In genomic region chr14:100734031-100734990, GRCh38 we compare ENCODE assay signal across 23 cellular contexts. TPM values are rescaled to one million over a fixed set of nuclear protein-coding genes. Genes with fewer than 3 reads are reported as not detected.
DNase-seq lines count a peak whose midpoint lies in the region; ATAC-seq, FAIRE-seq and TF ChIP-seq lines count a peak whose summit lies in the region.
"Had no signal": no experiment of that assay in that cellular context is flagged by ENCODE, and none has a peak within 500 bp of the region (broad histone marks: within the 10 kb centered on the region; RNA-seq: fewer than 3 reads in every experiment).

No MANE protein-coding gene starts in this region.

- no peak overlapping the region for H2AFZ ChIP-seq in H1 (ENCODE audit: low read length)
- H2AFZ ChIP-seq in osteoblast (ENCODE audit: low read length), result no peak overlapping the region

- CTCF ChIA-PET in H1 (lab: Charles Lee; ENCODE audit: partially characterized antibody), result interaction anchor here (0.7 to 2.2 kb wide), 5 partner anchors 18 to 167 kb away, joined by 3 to 7 read pairs (median 3); no protein-coding TSS in a partner anchor
- CTCF ChIA-PET in MCF 10A (lab: Yijun Ruan, JAX), result interaction anchor here (0.6 kb wide), 2 partner anchors 18 to 366 kb away, joined by 4 to 5 read pairs; no protein-coding TSS in a partner anchor

- DNase-seq in natural killer cell treated with Interleukin-12 subunit alpha and Interleukin-12 subunit beta and Interleukin-15 and Interleukin-18, amount 100 ng/mL, for 72 hours (ENCODE audit: low spot score), result peak; percentile 47
- DNase-seq in natural killer cell, result no peak
- no peak for DNase-seq in H1 (ENCODE audit: low read depth in 1 of 2, low spot score in 2 of 2)
- DNase-seq in osteoblast (ENCODE audit: insufficient read length, low spot score, missing footprints), result peak; percentile 75
- no peak for DNase-seq in MCF 10A (ENCODE audit: unreplicated experiment)
- DNase-seq: ACHN, AML-193, EL, MV-4-11, NCI-H1436, NCI-H2029, NCI-H2171, NCI-H446 treated with DMSO at 0.1 percent for 48 hours, OCI-M1 had no signal

- no peak overlapping the region for H3K4me3 Mint-ChIP-seq in natural killer cell treated with Interleukin-12 subunit alpha and Interleukin-12 subunit beta and Interleukin-15 and Interleukin-18, amount 100 ng/mL, for 72 hours
- H3K4me3 Mint-ChIP-seq in natural killer cell (no peak overlapping the region), MCF 10A (ENCODE audit: unreplicated experiment) (no peak overlapping the region)

- H4K91ac ChIP-seq in H1 (replicated peaks; ENCODE audit: insufficient read length, low read length), result no peak overlapping the region

- H3K4me1 ChIP-seq in H1 (replicated peaks in 1 of 4; ENCODE audit: control insufficient read depth in 3 of 4, insufficient read depth in 4 of 4, low read length in 3 of 4) (peaks cover 0 to 11% (median 4%) of the 10 kb centered on the region in 4 experiments; a peak in 4 of 7 replicates), osteoblast (ENCODE audit: insufficient read depth, low read length) (no peaks in the 10 kb centered on the region)
- H3K4me1 ChIP-seq: Caco-2 had no signal

- H3K36me3 Mint-ChIP-seq in natural killer cell treated with Interleukin-12 subunit alpha and Interleukin-12 subunit beta and Interleukin-15 and Interleukin-18, amount 100 ng/mL, for 72 hours, result no peaks in the 10 kb centered on the region
- H3K36me3 Mint-ChIP-seq in natural killer cell (no peaks in the 10 kb centered on the region), MCF 10A (ENCODE audit: insufficient read depth, unreplicated experiment) (no peaks in the 10 kb centered on the region)

- H2BK12ac ChIP-seq in H1 (ENCODE audit: low read depth, low read length), result no peak overlapping the region

- no peak overlapping the region for H4K5ac ChIP-seq in H1 (ENCODE audit: insufficient read length, low read depth, low read length)

- no peak overlapping the region for H3K4me2 ChIP-seq in H1 (ENCODE audit: insufficient read depth in 1 of 2, low read depth in 2 of 2, low read length in 2 of 2)
- no peak overlapping the region for H3K4me2 ChIP-seq in osteoblast (ENCODE audit: insufficient read depth, low read length)

- H2BK5ac ChIP-seq in H1 (ENCODE audit: low read depth, low read length), result no peak overlapping the region

- no peak for TF ChIP-seq POLR2A in H1 (IDR thresholded peaks at IDR 0.05; ENCODE audit: control extremely low read depth in 1 of 2, low read depth in 2 of 2, low read length in 2 of 2)

- intact Hi-C loops in natural killer cell (cut with micrococcal nuclease), result no loop called here
- intact Hi-C loops in MCF 10A (cut with micrococcal nuclease), result no loop called here

- TF ChIP-seq EP300 in H1 (IDR thresholded peaks at IDR 0.05; ENCODE audit: borderline replicate concordance in 1 of 2, low read depth in 2 of 2, low read length in 2 of 2), result no peak

- ATAC-seq in natural killer cell treated with Interleukin-12 subunit alpha and Interleukin-12 subunit beta and Interleukin-15 and Interleukin-18, amount 100 ng/mL, for 72 hours, result no peak
- ATAC-seq in natural killer cell (no peak), GM21381 (IDR thresholded peaks at IDR 0.05; ENCODE audit: unreplicated experiment) (no peak), HG02798 (IDR thresholded peaks at IDR 0.05; ENCODE audit: poor library complexity, unreplicated experiment) (no peak), GM19324 (IDR thresholded peaks at IDR 0.05; ENCODE audit: low FRiP score, unreplicated experiment) (no peak)
- ATAC-seq: HCT116 had no signal

- no peak overlapping the region for H3K9ac ChIP-seq in H1 (replicated peaks in 1 of 4; ENCODE audit: extremely low read depth in 1 of 4, low read depth in 3 of 4, low read length in 3 of 4)

- FAIRE-seq in H1 (lab: Jason Lieb, UNC), result no peak
- FAIRE-seq: GM19239, HTR-8/SVneo had no signal

- H3K79me1 ChIP-seq in H1 (ENCODE audit: low read depth, low read length), result no peaks in the 10 kb centered on the region

- peak overlapping the region; percentile 60; the same call in 1 of the 2 replicates for H4K8ac ChIP-seq in H1 (ENCODE audit: extremely low read depth, insufficient read depth, low read length)

- H3K27ac ChIP-seq in H1 (ENCODE audit: low read depth, low read length) (no peak overlapping the region), osteoblast (ENCODE audit: low read depth, low read length) (no peak overlapping the region)
- H3K27ac ChIP-seq: HL-60 had no signal

- H3K27ac Mint-ChIP-seq in natural killer cell treated with Interleukin-12 subunit alpha and Interleukin-12 subunit beta and Interleukin-15 and Interleukin-18, amount 100 ng/mL, for 72 hours, result no peak overlapping the region
- H3K27ac Mint-ChIP-seq in natural killer cell (no peak overlapping the region), MCF 10A (ENCODE audit: low read depth, unreplicated experiment) (no peak overlapping the region)

- H3K27me3 ChIP-seq in H1 (replicated peaks in 1 of 4; ENCODE audit: control insufficient read depth in 3 of 4, extremely low read depth in 1 of 4, insufficient read depth in 3 of 4, low read length in 3 of 4) (peaks cover 0 to 11% (median 8%) of the 10 kb centered on the region in 4 experiments; a peak in 5 of 7 replicates), osteoblast (ENCODE audit: insufficient read depth, low read length) (peaks cover 26% of the 10 kb centered on the region)

- H2AK5ac ChIP-seq in H1 (ENCODE audit: low read depth, low read length), result no peak overlapping the region

- TF ChIP-seq RAD21 in H1 (IDR thresholded peaks at IDR 0.05 in 1 of 2, conservative IDR thresholded peaks at IDR 0.05 in 1 of 2; ENCODE audit: low read depth in 2 of 2, low read length in 2 of 2), result peak in 1 of 2 experiments; percentile 12; a peak in 1 of 4 replicates

- peaks cover 4 to 8% of the 10 kb centered on the region in 2 donors for H3K27me3 Mint-ChIP-seq in natural killer cell treated with Interleukin-12 subunit alpha and Interleukin-12 subunit beta and Interleukin-15 and Interleukin-18, amount 100 ng/mL, for 72 hours
- H3K27me3 Mint-ChIP-seq in natural killer cell (ENCODE audit: low read depth in 2 of 2), result peaks cover 2 to 6% of the 10 kb centered on the region in 2 donors
- peaks cover 32% of the 10 kb centered on the region for H3K27me3 Mint-ChIP-seq in MCF 10A (ENCODE audit: insufficient read depth, unreplicated experiment)

- H3K79me2 ChIP-seq in H1 (ENCODE audit: control insufficient read depth in 1 of 2, insufficient read depth in 2 of 2, low read length in 2 of 2) (no peaks in the 10 kb centered on the region), osteoblast (ENCODE audit: insufficient read depth, low read length) (no peaks in the 10 kb centered on the region)

- H3K4ac ChIP-seq in H1 (replicated peaks; ENCODE audit: insufficient read length, low read depth, low read length), result no peak overlapping the region

- H2BK15ac ChIP-seq in H1 (ENCODE audit: low read length), result no peak overlapping the region

- POLR2A ChIA-PET in H1 (lab: Charles Lee; ENCODE audit: partially characterized antibody), result no interaction called here
- POLR2A ChIA-PET in MCF 10A (lab: Yijun Ruan, JAX), result interaction anchor here (0.6 kb wide), 1 partner anchor 144 kb away, joined by 3 read pairs; no protein-coding TSS in a partner anchor

- no peak overlapping the region for H2BK20ac ChIP-seq in H1 (ENCODE audit: low read length)

- no peak overlapping the region for H3K23ac ChIP-seq in H1 (ENCODE audit: insufficient read length)

- H3K23me2 ChIP-seq in H1 (ENCODE audit: low read depth, low read length), result no peaks in the 10 kb centered on the region

- H3K9me3 ChIP-seq in H1 (ENCODE audit: insufficient read depth in 2 of 2, low read depth in 1 of 2, low read length in 1 of 2) (no peaks in the 10 kb centered on the region), osteoblast (ENCODE audit: low read depth, low read length) (no peaks in the 10 kb centered on the region)
- H3K9me3 ChIP-seq: Caco-2 had no signal

- TF ChIP-seq CTCF in natural killer cell (IDR thresholded peaks at IDR 0.05) (no peak), H1 (IDR thresholded peaks at IDR 0.05; ENCODE audit: control extremely low read depth in 1 of 3, insufficient read depth in 1 of 3, low read depth in 1 of 3, low read length in 3 of 3) (no peak), osteoblast (IDR thresholded peaks at IDR 0.05; ENCODE audit: extremely low read depth, low read depth, low read length) (no peak), MCF 10A (IDR thresholded peaks at IDR 0.05; ENCODE audit: unreplicated experiment) (no peak)

- 87% methylated on average over 40 of the region's 52 CpGs; no CpG with 5 or more reads in 1 of the 2 experiments for WGBS in H1 (ENCODE audit: extremely low coverage in 1 of 2, insufficient coverage in 1 of 2, insufficient read length in 1 of 2, insufficient replicate concordance in 2 of 2, low coverage in 1 of 2, low lambda C conversion rate in 2 of 2, missing lambda C conversion rate in 1 of 2), 2 experiments

- H4K20me1 ChIP-seq in H1 (replicated peaks in 1 of 2; ENCODE audit: control insufficient read depth in 1 of 2, insufficient read depth in 2 of 2, low read length in 2 of 2) (no peaks in the 10 kb centered on the region), osteoblast (ENCODE audit: insufficient read depth, low read length) (no peaks in the 10 kb centered on the region)

- no peak overlapping the region for H3K14ac ChIP-seq in H1 (ENCODE audit: insufficient read length)

- no peak overlapping the region for H3K56ac ChIP-seq in H1 (replicated peaks; ENCODE audit: insufficient read length, low read depth, low read length)

- H3K4me3 ChIP-seq in H1 (ENCODE audit: extremely low read depth in 1 of 4, insufficient read depth in 2 of 4, low read depth in 3 of 4, low read length in 4 of 4) (no peak overlapping the region), osteoblast (ENCODE audit: insufficient read depth, low read length) (no peak overlapping the region)

- H3K9me3 Mint-ChIP-seq in natural killer cell treated with Interleukin-12 subunit alpha and Interleukin-12 subunit beta and Interleukin-15 and Interleukin-18, amount 100 ng/mL, for 72 hours, result no peaks in the 10 kb centered on the region
- H3K9me3 Mint-ChIP-seq in natural killer cell (no peaks in the 10 kb centered on the region), MCF 10A (ENCODE audit: unreplicated experiment) (no peaks in the 10 kb centered on the region)

- no TSS peak for BruUV-seq in MCF 10A (replicated peaks; lab: Mats Ljungman, UMichigan)

- no peaks in the 10 kb centered on the region for H3K4me1 Mint-ChIP-seq in natural killer cell treated with Interleukin-12 subunit alpha and Interleukin-12 subunit beta and Interleukin-15 and Interleukin-18, amount 100 ng/mL, for 72 hours (ENCODE audit: low read depth in 2 of 2)
- H3K4me1 Mint-ChIP-seq in natural killer cell (no peaks in the 10 kb centered on the region), MCF 10A (ENCODE audit: insufficient read depth, unreplicated experiment) (no peaks in the 10 kb centered on the region)

- no peak overlapping the region for H3K18ac ChIP-seq in H1 (ENCODE audit: extremely low read depth, low read length)

- H3K36me3 ChIP-seq in H1 (ENCODE audit: control insufficient read depth in 2 of 4, insufficient read depth in 4 of 4, low read length in 3 of 4) (no peaks in the 10 kb centered on the region), osteoblast (ENCODE audit: insufficient read depth, low read length) (no peaks in the 10 kb centered on the region)

- no peak overlapping the region for H2BK120ac ChIP-seq in H1 (replicated peaks; ENCODE audit: low read depth, low read length)

RNA-seq across cellular contexts. Expression of gene DLK1, which starts 7.6 kb away (rescaled TPM):
- not detected for total RNA-seq in natural killer cell treated with Interleukin-12 subunit alpha and Interleukin-12 subunit beta and Interleukin-15 and Interleukin-18, amount 100 ng/mL, for 72 hours
- total RNA-seq in natural killer cell (not detected), osteoblast (not detected in 2 replicates), MCF 10A (2022) (not detected in 2 replicates)
- total RNA-seq in H1 (2021; fragmentation: NEBNext Ultra II Directional; extraction: Animal tissue kit (Norgen Biotek cat#: 25700)), result 0.42 and 1.3 TPM in 2 replicates
- polyA plus RNA-seq in H1 (2011; rRNA removed), result 2.4 and 7.1 TPM in 2 replicates
- 2.2 TPM for polyA plus RNA-seq in H1 (2011; cell fraction: cytosol; rRNA removed)
- polyA plus RNA-seq in H1 (2011; cell fraction: nucleus; rRNA removed), result 5.4 TPM
- 2.2 to 3.6 TPM (median 3.3 TPM) in 4 replicates for polyA plus RNA-seq in H1 (2012, experiment 1 of 2)
- 3.7 TPM for polyA plus RNA-seq in H1 (2012, experiment 2 of 2)
- polyA plus RNA-seq in H1 (2013, experiment 1 of 2), result 0.93 TPM
- polyA plus RNA-seq in H1 (2013, experiment 2 of 2), result 0.98 TPM
- 0.51 and 1.1 TPM in 2 replicates for polyA minus RNA-seq in H1 (2011; rRNA and poly(A)+ RNA removed)
- polyA minus RNA-seq in H1 (2011; cell fraction: cytosol; rRNA and poly(A)+ RNA removed), result 2.1 TPM
- polyA minus RNA-seq in H1 (2011; cell fraction: nucleus; rRNA and poly(A)+ RNA removed), result 0.80 TPM
- total RNA-seq: Caco-2, RPMI7951 had no signal

Comparison
In these comparisons a context has a peak if more than half of its experiments do, and no peak if none do; other contexts are left out.
1. DNase-seq: peak in natural killer cell treated with Interleukin-12 subunit alpha and Interleukin-12 subunit beta and Interleukin-15 and Interleukin-18, amount 100 ng/mL, for 72 hours (single experiment) and osteoblast (single experiment); none in natural killer cell (single experiment), H1 (0 of 2) and MCF 10A (single experiment).